ENCODE assay signal across 17 cellular contexts in genomic region chr7:27564881-27565482, GRCh38.
DNase-seq lines count a peak whose midpoint lies in the region; ATAC-seq and TF ChIP-seq lines count a peak whose summit lies in the region.
"Had no signal": no experiment of that assay in that cellular context is flagged by ENCODE, and none has a peak within 500 bp of the region (broad histone marks: within the 10 kb centered on the region; RNA-seq: fewer than 3 reads in every experiment).

No MANE protein-coding gene starts in this region.

- no peaks in the 10 kb centered on the region for H3K23me2 ChIP-seq in H9 (ENCODE audit: insufficient read length, low read depth, low read length, poor library complexity, severe bottlenecking)

- H3K27ac Mint-ChIP-seq in H9: no peak overlapping the region
- no peak overlapping the region for H3K27ac Mint-ChIP-seq in endodermal cell
- H3K27ac Mint-ChIP-seq: CD4-positive, alpha-beta memory T cell; HFFc6 had no signal

- H3K4ac ChIP-seq in H9 (ENCODE audit: low read depth, low read length) (no peak overlapping the region), trophoblast cell (ENCODE audit: low read depth, low read length) (no peak overlapping the region)

- H3K9me3 Mint-ChIP-seq in H9 (peaks cover 17 to 18% of the 10 kb centered on the region in 2 experiments), endodermal cell (peaks cover 23% of the 10 kb centered on the region)
- H3K9me3 Mint-ChIP-seq: HFFc6 had no signal

- no peak overlapping the region for H2BK5ac ChIP-seq in H9 (ENCODE audit: insufficient read length, low read length)
- H2BK5ac ChIP-seq in trophoblast cell (ENCODE audit: low read depth, low read length, poor library complexity): no peak overlapping the region

- H3K36me3 Mint-ChIP-seq in H9 (ENCODE audit: insufficient read depth in 1 of 3, low read depth in 3 of 3): peaks cover 3 to 33% (median 13%) of the 10 kb centered on the region in 3 experiments
- H3K36me3 Mint-ChIP-seq in endodermal cell (ENCODE audit: low read depth): peaks cover 37% of the 10 kb centered on the region

- H3K4me3 Mint-ChIP-seq in H9: peak overlapping the region in 1 of 2 experiments; percentile 0; a peak in 1 of 5 replicates
- no peak overlapping the region for H3K4me3 Mint-ChIP-seq in endodermal cell
- H3K4me3 Mint-ChIP-seq: CD4-positive, alpha-beta memory T cell; HFFc6 had no signal

- DNase-seq in H9 (peak; percentile 43), endodermal cell (peak; percentile 51), NCI-H2081 (lab: John Stamatoyannopoulos, UW) (no peak), trophoblast cell (no peak)
- DNase-seq: BE2C; CD4-positive, alpha-beta memory T cell; DMS153; DMS79 treated with DMSO at 0.1 percent for 48 hours; EL; GDM1; HFFc6 had no signal

- no peak overlapping the region for H3K18ac ChIP-seq in H9 (ENCODE audit: insufficient read length, low read depth, low read length)
- no peak overlapping the region for H3K18ac ChIP-seq in trophoblast cell (ENCODE audit: low read length)

- H3K56ac ChIP-seq in H9 (ENCODE audit: insufficient read length, low read depth, low read length): no peak overlapping the region

- no peak overlapping the region for H2BK120ac ChIP-seq in H9 (ENCODE audit: low read depth, low read length, poor library complexity, severe bottlenecking)
- no peak overlapping the region for H2BK120ac ChIP-seq in trophoblast cell (ENCODE audit: insufficient read depth, low read length, poor library complexity)

- no peak overlapping the region for H3K23ac ChIP-seq in H9 (ENCODE audit: insufficient read length, low read depth, low read length)
- no peak overlapping the region for H3K23ac ChIP-seq in trophoblast cell (ENCODE audit: low read length)

- H3K79me2 ChIP-seq in H9 (ENCODE audit: insufficient read depth, low read length) (no peaks in the 10 kb centered on the region), trophoblast cell (ENCODE audit: control insufficient read depth, insufficient read depth, low read length, poor library complexity) (no peaks in the 10 kb centered on the region)

- H3K36me3 ChIP-seq in endodermal cell (ENCODE audit: control insufficient read depth, insufficient read depth, low read length) (no peaks in the 10 kb centered on the region), iPS-20b (ENCODE audit: insufficient read depth, low read depth, low read length) (peaks cover 4% of the 10 kb centered on the region; the same call in 1 of the 2 replicates), trophoblast cell (ENCODE audit: control insufficient read depth in 1 of 2, insufficient read depth in 2 of 2, low read length in 2 of 2) (peaks cover 0 to 2% of the 10 kb centered on the region in 2 experiments)
- H3K36me3 ChIP-seq: BE2C, HAP-1 had no signal

- H3K9me3 ChIP-seq in H9 (ENCODE audit: control insufficient read depth, low read depth, low read length) (no peaks in the 10 kb centered on the region), endodermal cell (ENCODE audit: control insufficient read depth, low read length) (peaks cover 36% of the 10 kb centered on the region), iPS-20b (ENCODE audit: insufficient read depth, low read depth, low read length) (peaks cover 4% of the 10 kb centered on the region; the same call in 1 of the 2 replicates), trophoblast cell (ENCODE audit: insufficient read depth, low read depth, low read length) (no peaks in the 10 kb centered on the region)
- H3K9me3 ChIP-seq: BE2C had no signal

- H4K5ac ChIP-seq in H9 (ENCODE audit: insufficient read length, low read depth, low read length): no peak overlapping the region

- no peak overlapping the region for H2BK15ac ChIP-seq in H9 (ENCODE audit: low read depth, low read length)

- no peak overlapping the region for H2BK20ac ChIP-seq in H9 (ENCODE audit: low read depth, low read length, poor library complexity, severe bottlenecking)

- H2AFZ ChIP-seq in H9 (ENCODE audit: low read length) (no peak overlapping the region), trophoblast cell (ENCODE audit: insufficient read depth, low read length, poor library complexity) (no peak overlapping the region)

- TF ChIP-seq CTCF in H9 (conservative IDR thresholded peaks at IDR 0.05) (no peak), endodermal cell (conservative IDR thresholded peaks at IDR 0.05) (no peak)

- no CpG with 5 or more reads among the region's 4 CpGs for WGBS in H9 (ENCODE audit: extremely low coverage, insufficient read length, low lambda C conversion rate)
- 60 to 65% methylated on average over 1 to 4 of the region's 4 CpGs for whole genome bisulfite sequencing in endodermal cell (ENCODE audit: insufficient coverage in 1 of 2, insufficient read length in 1 of 2), 2 experiments
- no CpG with 5 or more reads among the region's 4 CpGs for WGBS in trophoblast cell (ENCODE audit: extremely low coverage, insufficient coverage, insufficient read length)

- H3K4me2 ChIP-seq in H9 (ENCODE audit: insufficient read depth, insufficient read length, low read length) (no peak overlapping the region), trophoblast cell (ENCODE audit: low read length) (no peak overlapping the region)
- H3K4me2 ChIP-seq: A549 had no signal

- H3K4me1 ChIP-seq in H9 (ENCODE audit: insufficient read depth, low read length): no peaks in the 10 kb centered on the region; the same call in 1 of the 2 replicates
- no peaks in the 10 kb centered on the region for H3K4me1 ChIP-seq in endodermal cell (ENCODE audit: control insufficient read depth, insufficient read depth, low read length)
- H3K4me1 ChIP-seq in iPS-20b (ENCODE audit: insufficient read depth, low read length): 0 out of 2 replicates have a peak, but pooled peaks cover 3% of the 10 kb centered on the region
- no peaks in the 10 kb centered on the region for H3K4me1 ChIP-seq in trophoblast cell (ENCODE audit: control insufficient read depth in 1 of 2, insufficient read depth in 2 of 2, low read length in 2 of 2)
- H3K4me1 ChIP-seq: A549, BE2C, HAP-1 had no signal

- H4K91ac ChIP-seq in H9 (ENCODE audit: insufficient read length, low read depth, low read length) (no peak overlapping the region), trophoblast cell (ENCODE audit: low read depth, low read length) (no peak overlapping the region)

- ATAC-seq in GM18520 (IDR thresholded peaks at IDR 0.05; ENCODE audit: unreplicated experiment): no peak
- ATAC-seq: A549, HepG2 had no signal

- no peaks in the 10 kb centered on the region for H3K27me3 ChIP-seq in H9 (ENCODE audit: insufficient read depth, low read length)
- no peaks in the 10 kb centered on the region for H3K27me3 ChIP-seq in endodermal cell (ENCODE audit: control insufficient read depth, insufficient read depth, low read length, poor library complexity, severe bottlenecking)
- no peaks in the 10 kb centered on the region for H3K27me3 ChIP-seq in iPS-20b (ENCODE audit: insufficient read depth, low read length)
- no peaks in the 10 kb centered on the region for H3K27me3 ChIP-seq in trophoblast cell (ENCODE audit: insufficient read depth, low read length)
- H3K27me3 ChIP-seq: BE2C had no signal

- no peak overlapping the region for H4K8ac ChIP-seq in H9 (replicated peaks; ENCODE audit: insufficient read length, low read depth, low read length)
- no peak overlapping the region for H4K8ac ChIP-seq in trophoblast cell (ENCODE audit: low read depth, low read length)

- H3K27me3 Mint-ChIP-seq in H9 (ENCODE audit: low read depth) (peaks cover 39% of the 10 kb centered on the region), endodermal cell (ENCODE audit: insufficient read depth) (peaks cover 5% of the 10 kb centered on the region)
- H3K27me3 Mint-ChIP-seq: CD4-positive, alpha-beta memory T cell had no signal

- H3K14ac ChIP-seq in H9 (ENCODE audit: insufficient read depth, low read length) (no peak overlapping the region), trophoblast cell (ENCODE audit: low read length) (no peak overlapping the region)

- H3K4me3 ChIP-seq in endodermal cell (ENCODE audit: low read length) (no peak overlapping the region), iPS-20b (ENCODE audit: low read length) (peak overlapping the region; percentile 35; the same call in 1 of the 2 replicates), trophoblast cell (ENCODE audit: low read depth, low read length) (no peak overlapping the region)
- H3K4me3 ChIP-seq: A549, HAP-1 had no signal

- H3K4me1 Mint-ChIP-seq in H9 (peaks cover 7 to 8% of the 10 kb centered on the region in 2 experiments), endodermal cell (peaks cover 1% of the 10 kb centered on the region)
- H3K4me1 Mint-ChIP-seq: CD4-positive, alpha-beta memory T cell had no signal

- H2AK5ac ChIP-seq in H9 (ENCODE audit: insufficient read length, low read length) (no peak overlapping the region), trophoblast cell (ENCODE audit: low read length) (no peak overlapping the region)

- no peak overlapping the region for H3T11ph ChIP-seq in H9 (ENCODE audit: low read length)

- H3K79me1 ChIP-seq in H9 (ENCODE audit: insufficient read depth, low read depth, low read length, poor library complexity, severe bottlenecking) (no peaks in the 10 kb centered on the region), trophoblast cell (ENCODE audit: low read length) (no peaks in the 10 kb centered on the region)

- no peak overlapping the region for H3K27ac ChIP-seq in H9 (ENCODE audit: insufficient read length, low read depth, low read length)
- H3K27ac ChIP-seq in endodermal cell (ENCODE audit: low read depth, low read length): no peak overlapping the region
- no peak overlapping the region for H3K27ac ChIP-seq in iPS-20b (ENCODE audit: low read length)
- no peak overlapping the region for H3K27ac ChIP-seq in trophoblast cell (ENCODE audit: low read depth, low read length)
- H3K27ac ChIP-seq: A549, C4-2B had no signal

- H2BK12ac ChIP-seq in H9 (ENCODE audit: insufficient read length, low read depth, low read length) (no peak overlapping the region), trophoblast cell (ENCODE audit: low read length) (no peak overlapping the region)

- no peak overlapping the region for H3K9ac ChIP-seq in H9 (ENCODE audit: extremely low read depth, insufficient read length, low read length)
- no peak overlapping the region for H3K9ac ChIP-seq in endodermal cell (ENCODE audit: extremely low read depth, low read length, poor library complexity, severe bottlenecking)
- no peak overlapping the region for H3K9ac ChIP-seq in iPS-20b (ENCODE audit: low read depth, low read length)
- H3K9ac ChIP-seq in trophoblast cell (ENCODE audit: low read length): no peak overlapping the region

- no peaks in the 10 kb centered on the region for H4K20me1 ChIP-seq in H9 (ENCODE audit: control insufficient read depth, insufficient read depth, insufficient read length)

- no peak overlapping the region for H4K12ac ChIP-seq in trophoblast cell (ENCODE audit: low read depth, low read length)

Comparison
In these comparisons a context has a peak if more than half of its experiments do, and no peak if none do; other contexts are left out.
1. DNase-seq: peak in H9 (single experiment) and endodermal cell (single experiment); none in NCI-H2081 (0 of 2) and trophoblast cell (0 of 2).